ENCODE assay signal across 14 cellular contexts in genomic region chr5:26024774-26025173, GRCh38.
DNase-seq lines count a peak whose midpoint lies in the region; ATAC-seq and TF ChIP-seq lines count a peak whose summit lies in the region.
"Had no signal": no experiment of that assay in that cellular context is flagged by ENCODE, and none has a peak within 500 bp of the region (broad histone marks: within the 10 kb centered on the region; RNA-seq: fewer than 3 reads in every experiment).

No MANE protein-coding gene starts in this region.

- H3K27me3 ChIP-seq in A673 (replicated peaks; ENCODE audit: insufficient read depth, low read depth, low read length, poor library complexity), result no peaks in the 10 kb centered on the region
- H3K27me3 ChIP-seq in OCI-LY3 (ENCODE audit: low read depth, low read length), result no peaks in the 10 kb centered on the region

- no peaks in the 10 kb centered on the region for H3K79me2 ChIP-seq in OCI-LY3 (ENCODE audit: low read length)

- no peak overlapping the region for H2AFZ ChIP-seq in OCI-LY3 (ENCODE audit: low read depth, low read length)

- H3K9me3 Mint-ChIP-seq in natural killer cell, result peaks cover 2 to 5% of the 10 kb centered on the region in 2 donors
- H3K9me3 Mint-ChIP-seq: T-helper 1 cell treated with Interleukin-12 subunit alpha and Interleukin-12 subunit beta and Interleukin-4 antibody, amounts not matched to agents 30 μg/mL and 1 μg/mL, for 36 hours had no signal

- POLR2A ChIA-PET in A673 (lab: Charles Lee; ENCODE audit: low non-redundant PET), result no interaction called here

- no peaks in the 10 kb centered on the region for H3K36me3 Mint-ChIP-seq in natural killer cell

- WGBS in lower leg skin, 2 donors, result 81 to 86% methylated on average over 1 of the region's 1 CpG

- DNase-seq in A673 (ENCODE audit: low spot score) (no peak), epithelial cell of proximal tubule (ENCODE audit: low read depth) (no peak), NCI-H2029 (lab: John Stamatoyannopoulos, UW) (no peak), lower leg skin (ENCODE audit: low spot score in 2 of 2) (no peak), NCI-H1048 (lab: John Stamatoyannopoulos, UW) (no peak), natural killer cell (no peak)
- DNase-seq: activated CD4-positive, alpha-beta T cell treated with anti-CD3 and anti-CD28 coated beads for 36 hours; activated T-cell treated with anti-CD3 and anti-CD28 coated beads, Interleukin-2, amount 50 U/mL, for 4 hours; NCI-H1105 had no signal

- CTCF ChIA-PET in A673 (lab: Charles Lee), result no interaction called here

- no peaks in the 10 kb centered on the region for H4K20me1 ChIP-seq in OCI-LY3 (ENCODE audit: insufficient read depth, low read length)

- H3K36me3 ChIP-seq in A673 (ENCODE audit: insufficient read depth, low read length, poor library complexity, severe bottlenecking), result no peaks in the 10 kb centered on the region
- no peaks in the 10 kb centered on the region for H3K36me3 ChIP-seq in OCI-LY3 (replicated peaks; ENCODE audit: low read depth, low read length)
- H3K36me3 ChIP-seq: prostate gland had no signal

- no peak for TF ChIP-seq POLR2A in lower leg skin (IDR thresholded peaks at IDR 0.05)

- BruUV-seq in A673 (replicated peaks; lab: Mats Ljungman, UMichigan), result no TSS peak

- no peaks in the 10 kb centered on the region for H3K4me1 Mint-ChIP-seq in natural killer cell
- H3K4me1 Mint-ChIP-seq: activated CD4-positive, alpha-beta T cell treated with anti-CD3 and anti-CD28 coated beads for 36 hours had no signal

- H3K4me2 ChIP-seq in OCI-LY3 (ENCODE audit: low read length), result no peak overlapping the region

- H3K27me3 Mint-ChIP-seq in natural killer cell (ENCODE audit: low read depth in 2 of 2), result no peaks in the 10 kb centered on the region
- H3K27me3 Mint-ChIP-seq: activated CD4-positive, alpha-beta T cell treated with anti-CD3 and anti-CD28 coated beads for 36 hours had no signal

- no peak overlapping the region for H3K27ac ChIP-seq in A673 (ENCODE audit: low read depth, low read length, poor library complexity, severe bottlenecking)
- no peak overlapping the region for H3K27ac ChIP-seq in OCI-LY3 (ENCODE audit: low read length)
- H3K27ac ChIP-seq: prostate gland had no signal

- TF ChIP-seq CTCF in A673 (conservative IDR thresholded peaks at IDR 0.05; ENCODE audit: low read depth, low read length) (peak; percentile 37; the same call in 1 of the 2 replicates), GM12874 (IDR thresholded peaks at IDR 0.05; ENCODE audit: insufficient read depth, low read depth, low read length) (0 out of 2 replicates have a peak, but pooled peaks have one; percentile 4), OCI-LY3 (IDR thresholded peaks at IDR 0.05; ENCODE audit: low read depth, low read length) (peak; percentile 17; the same call in 1 of the 2 replicates), epithelial cell of proximal tubule (conservative IDR thresholded peaks at IDR 0.05; ENCODE audit: low read depth, low read length) (peak; percentile 22), lower leg skin (IDR thresholded peaks at IDR 0.05) (no peak), natural killer cell (IDR thresholded peaks at IDR 0.05) (no peak)

- no peak overlapping the region for H3K4me3 ChIP-seq in A673 (ENCODE audit: low read depth, low read length, poor library complexity, severe bottlenecking)
- no peak overlapping the region for H3K4me3 ChIP-seq in OCI-LY3 (ENCODE audit: low read length)
- H3K4me3 ChIP-seq in epithelial cell of proximal tubule (ENCODE audit: low read depth, low read length), result no peak overlapping the region
- no peak overlapping the region for H3K4me3 ChIP-seq in lower leg skin (ENCODE audit: low read depth, poor library complexity, severe bottlenecking)
- H3K4me3 ChIP-seq: prostate gland had no signal

- H3K9me3 ChIP-seq in A673 (ENCODE audit: low read depth, low read length, poor library complexity, severe bottlenecking) (no peaks in the 10 kb centered on the region), OCI-LY3 (ENCODE audit: insufficient read depth, low read length) (no peaks in the 10 kb centered on the region)
- H3K9me3 ChIP-seq: prostate gland had no signal

- no peaks in the 10 kb centered on the region for H3K4me1 ChIP-seq in A673 (ENCODE audit: insufficient read depth, low read length, poor library complexity, severe bottlenecking)
- H3K4me1 ChIP-seq in OCI-LY3 (ENCODE audit: low read length), result no peaks in the 10 kb centered on the region
- H3K4me1 ChIP-seq: prostate gland had no signal

- H3K4me3 Mint-ChIP-seq in natural killer cell, result no peak overlapping the region
- H3K4me3 Mint-ChIP-seq: activated CD4-positive, alpha-beta T cell treated with anti-CD3 and anti-CD28 coated beads for 36 hours; activated T-cell treated with anti-CD3 and anti-CD28 coated beads, Interleukin-2, amount 50 U/mL, for 4 hours; T-helper 1 cell treated with Interleukin-12 subunit alpha and Interleukin-12 subunit beta and Interleukin-4 antibody, amounts not matched to agents 30 μg/mL and 1 μg/mL, for 36 hours had no signal

- no peak overlapping the region for H3K27ac Mint-ChIP-seq in natural killer cell
- H3K27ac Mint-ChIP-seq: activated CD4-positive, alpha-beta T cell treated with anti-CD3 and anti-CD28 coated beads for 36 hours; T-helper 1 cell treated with Interleukin-12 subunit alpha and Interleukin-12 subunit beta and Interleukin-4 antibody, amounts not matched to agents 30 μg/mL and 1 μg/mL, for 36 hours had no signal

- ATAC-seq in natural killer cell, result no peak
- ATAC-seq: activated CD4-positive, alpha-beta T cell treated with anti-CD3 and anti-CD28 coated beads for 36 hours; activated T-cell treated with anti-CD3 and anti-CD28 coated beads, Interleukin-2, amount 50 U/mL, for 4 hours; left lobe of liver had no signal

- intact Hi-C loops in A673 (cut with micrococcal nuclease; ENCODE audit: unreplicated experiment), result loop anchor here (10.0 kb wide), 1 partner anchor 680 kb away; no protein-coding TSS in a partner anchor
- intact Hi-C loops in lower leg skin (cut with DNase I; ENCODE audit: low total_unique reads), result no loop called here
- intact Hi-C loops in natural killer cell (cut with micrococcal nuclease), result no loop called here

- H3K9ac ChIP-seq in OCI-LY3 (ENCODE audit: low read length), result no peak overlapping the region

Comparison
In these comparisons a context has a peak if more than half of its experiments do, and no peak if none do; other contexts are left out.
1. CTCF ChIP-seq: peak in A673 (single experiment), GM12874 (single experiment), OCI-LY3 (single experiment) and epithelial cell of proximal tubule (single experiment); none in lower leg skin (0 of 3) and natural killer cell (single experiment).